Comparison of ENCODE assay signal across 19 cellular contexts in genomic region chr7:141295367-141295895, GRCh38.
"Had no signal": no experiment of that assay in that cellular context is flagged by ENCODE, and none has a peak within 500 bp of the region (broad histone marks: within the 10 kb centered on the region; RNA-seq: fewer than 3 reads in every experiment).

No MANE protein-coding gene starts in this region.

- H3K9me3 Mint-ChIP-seq: dendritic cell treated with granulocyte-macrophage colony-stimulating factor and Interleukin-4, amounts not matched to agents 40 ng/mL and 50 ng/mL, for 4 days; nephron progenitor cell had no signal

- ATAC-seq: left cardiac atrium, lower lobe of right lung had no signal

- H3K4me3 ChIP-seq: lower lobe of right lung, right atrium auricular region, transverse colon had no signal

- H3K4me3 Mint-ChIP-seq: dendritic cell treated with granulocyte-macrophage colony-stimulating factor and Interleukin-4, amounts not matched to agents 40 ng/mL and 50 ng/mL, for 4 days; nephron progenitor cell had no signal

- H3K4me1 ChIP-seq: lower lobe of right lung, transverse colon had no signal

- H3K36me3 ChIP-seq: lower lobe of right lung, right atrium auricular region, transverse colon had no signal

- H3K27me3 Mint-ChIP-seq: dendritic cell treated with granulocyte-macrophage colony-stimulating factor and Interleukin-4, amounts not matched to agents 40 ng/mL and 50 ng/mL, for 4 days had no signal

- H3K4me1 Mint-ChIP-seq: nephron progenitor cell had no signal

- DNase-seq: activated CD4-positive, alpha-beta T cell treated with anti-CD3 and anti-CD28 coated beads, Interleukin-2, amount 50 U/mL, for 48 hours; activated naive CD4-positive, alpha-beta T cell treated with anti-CD3 and anti-CD28 coated beads, Interleukin-2, amount 50 U/mL, for 16 hours; activated T-cell treated with anti-CD3 and anti-CD28 coated beads, Interleukin-2, amount 50 U/mL, for 1 hour; foreskin melanocyte; head of caudate nucleus; left cardiac atrium; lower lobe of right lung; nephron progenitor cell; occipital lobe; stimulated activated CD4-positive, alpha-beta T cell treated with anti-CD3 and anti-CD28 coated beads, Interleukin-4, amount 100 ng/mL, for 4 hours; stimulated activated CD8-positive, alpha-beta memory T cell treated with anti-CD3 and anti-CD28 coated beads, Interleukin-4, amount 100 ng/mL, for 48 hours; stimulated activated naive CD4-positive, alpha-beta T cell treated with Interleukin-2 at 50 U/mL for 16 hours; substantia nigra; transverse colon had no signal

- H3K27ac ChIP-seq: epithelial cell of prostate, lower lobe of right lung, right atrium auricular region, transverse colon, VCaP had no signal

- H3K9me3 ChIP-seq: lower lobe of right lung, right atrium auricular region, transverse colon had no signal

- H3K27ac Mint-ChIP-seq: dendritic cell treated with granulocyte-macrophage colony-stimulating factor and Interleukin-4, amounts not matched to agents 40 ng/mL and 50 ng/mL, for 4 days; nephron progenitor cell; progenitor cell of endocrine pancreas had no signal
